Comparison of ENCODE assay signal across 8 cellular contexts in genomic region chr5:142977363-142978051, GRCh38.
DNase-seq lines count a peak whose midpoint lies in the region; ATAC-seq and TF ChIP-seq lines count a peak whose summit lies in the region.

No MANE protein-coding gene starts in this region.

- TF ChIP-seq CTCF in tibial nerve (IDR thresholded peaks at IDR 0.05) (no peak), vagina (IDR thresholded peaks at IDR 0.05) (no peak)

- peak overlapping the region; percentile 32 for H3K4me3 Mint-ChIP-seq in activated CD8-positive, alpha-beta memory T cell treated with anti-CD3 and anti-CD28 coated beads, Interleukin-2, amount 10 ng/mL, durations not matched to agents 7 days and 5 days

- DNase-seq in Ammon's horn (ENCODE audit: low spot score) (peak; percentile 25), Kasumi-1 (lab: John Stamatoyannopoulos, UW) (peak; percentile 99), glomerular visceral epithelial cell (ENCODE audit: extremely low spot score) (peak; percentile 94), tibial nerve (ENCODE audit: low spot score in 2 of 2) (peak in 1 of 2 donors; percentile 23), erythroblast (lab: John Stamatoyannopoulos, UW) (no peak), vagina (ENCODE audit: extremely low spot score in 2 of 2) (no peak)
- DNase-seq in activated CD8-positive, alpha-beta memory T cell treated with anti-CD3 and anti-CD28 coated beads, Interleukin-2, amount 10 ng/mL, durations not matched to agents 7 days and 5 days: peak; percentile 74

- H3K9me3 Mint-ChIP-seq in activated CD8-positive, alpha-beta memory T cell treated with anti-CD3 and anti-CD28 coated beads, Interleukin-2, amount 10 ng/mL, durations not matched to agents 7 days and 5 days (ENCODE audit: low read depth): no peaks in the 10 kb centered on the region

- peaks cover 0 to 48% (median 13%) of the 10 kb centered on the region in 4 donors for H3K4me1 ChIP-seq in tibial nerve
- H3K4me1 ChIP-seq in vagina: peaks cover 16% of the 10 kb centered on the region

- no peaks in the 10 kb centered on the region for H3K27me3 Mint-ChIP-seq in activated CD8-positive, alpha-beta memory T cell treated with anti-CD3 and anti-CD28 coated beads, Interleukin-2, amount 10 ng/mL, durations not matched to agents 7 days and 5 days

- ATAC-seq in GM21447 (IDR thresholded peaks at IDR 0.05; ENCODE audit: unreplicated experiment): peak; percentile 97
- ATAC-seq in activated CD8-positive, alpha-beta memory T cell treated with anti-CD3 and anti-CD28 coated beads, Interleukin-2, amount 10 ng/mL, durations not matched to agents 7 days and 5 days: peak; percentile 89

- H3K27me3 ChIP-seq in tibial nerve (no peaks in the 10 kb centered on the region), vagina (no peaks in the 10 kb centered on the region)

- peak overlapping the region; percentile 86 for H3K27ac Mint-ChIP-seq in activated CD8-positive, alpha-beta memory T cell treated with anti-CD3 and anti-CD28 coated beads, Interleukin-2, amount 10 ng/mL, durations not matched to agents 7 days and 5 days

- H3K36me3 ChIP-seq in tibial nerve (no peaks in the 10 kb centered on the region), vagina (no peaks in the 10 kb centered on the region)

- H3K9me3 ChIP-seq in tibial nerve (no peaks in the 10 kb centered on the region), vagina (no peaks in the 10 kb centered on the region)

- TF ChIP-seq POLR2A in tibial nerve (IDR thresholded peaks at IDR 0.05): no peak
- TF ChIP-seq POLR2A in erythroblast (IDR thresholded peaks at IDR 0.05; ENCODE audit: low read length): no peak
- no peak for TF ChIP-seq POLR2A in vagina (IDR thresholded peaks at IDR 0.05)

- intact Hi-C loops in vagina (cut with DNase I): no loop called here

- H3K27ac ChIP-seq in tibial nerve (peak overlapping the region in 3 of 4 donors; percentile 2 to 62 (median 50)), vagina (no peak overlapping the region)

- H3K4me3 ChIP-seq in tibial nerve (no peak overlapping the region), vagina (no peak overlapping the region)

- peaks cover 24% of the 10 kb centered on the region for H3K36me3 Mint-ChIP-seq in activated CD8-positive, alpha-beta memory T cell treated with anti-CD3 and anti-CD28 coated beads, Interleukin-2, amount 10 ng/mL, durations not matched to agents 7 days and 5 days

- CTCF ChIA-PET in activated CD8-positive, alpha-beta memory T cell treated with anti-CD3 and anti-CD28 coated beads, Interleukin-2, amount 10 ng/mL, durations not matched to agents 7 days and 5 days (lab: Charles Lee): interaction anchor here (1.0 to 2.5 kb wide), 2 partner anchors 25 to 32 kb away, joined by 3 to 12 read pairs; no protein-coding TSS in a partner anchor

- TF ChIP-seq EP300 in tibial nerve (IDR thresholded peaks at IDR 0.05): peak in 1 of 2 donors; percentile 50

- peaks cover 64% of the 10 kb centered on the region for H3K4me1 Mint-ChIP-seq in activated CD8-positive, alpha-beta memory T cell treated with anti-CD3 and anti-CD28 coated beads, Interleukin-2, amount 10 ng/mL, durations not matched to agents 7 days and 5 days

- WGBS in tibial nerve, 2 donors: 66 to 71% methylated on average over 8 of the region's 8 CpGs

Comparison
In these comparisons a context has a peak if more than half of its experiments do, and no peak if none do; other contexts are left out.
1. DNase-seq: peak in Ammon's horn (single experiment), Kasumi-1 (2 of 2), activated CD8-positive, alpha-beta memory T cell treated with anti-CD3 and anti-CD28 coated beads, Interleukin-2, amount 10 ng/mL, durations not matched to agents 7 days and 5 days (single experiment) and glomerular visceral epithelial cell (single experiment); none in erythroblast (0 of 2) and vagina (0 of 2).